ENCODE assay signal across 13 cellular contexts in the genomic region with DNA sequence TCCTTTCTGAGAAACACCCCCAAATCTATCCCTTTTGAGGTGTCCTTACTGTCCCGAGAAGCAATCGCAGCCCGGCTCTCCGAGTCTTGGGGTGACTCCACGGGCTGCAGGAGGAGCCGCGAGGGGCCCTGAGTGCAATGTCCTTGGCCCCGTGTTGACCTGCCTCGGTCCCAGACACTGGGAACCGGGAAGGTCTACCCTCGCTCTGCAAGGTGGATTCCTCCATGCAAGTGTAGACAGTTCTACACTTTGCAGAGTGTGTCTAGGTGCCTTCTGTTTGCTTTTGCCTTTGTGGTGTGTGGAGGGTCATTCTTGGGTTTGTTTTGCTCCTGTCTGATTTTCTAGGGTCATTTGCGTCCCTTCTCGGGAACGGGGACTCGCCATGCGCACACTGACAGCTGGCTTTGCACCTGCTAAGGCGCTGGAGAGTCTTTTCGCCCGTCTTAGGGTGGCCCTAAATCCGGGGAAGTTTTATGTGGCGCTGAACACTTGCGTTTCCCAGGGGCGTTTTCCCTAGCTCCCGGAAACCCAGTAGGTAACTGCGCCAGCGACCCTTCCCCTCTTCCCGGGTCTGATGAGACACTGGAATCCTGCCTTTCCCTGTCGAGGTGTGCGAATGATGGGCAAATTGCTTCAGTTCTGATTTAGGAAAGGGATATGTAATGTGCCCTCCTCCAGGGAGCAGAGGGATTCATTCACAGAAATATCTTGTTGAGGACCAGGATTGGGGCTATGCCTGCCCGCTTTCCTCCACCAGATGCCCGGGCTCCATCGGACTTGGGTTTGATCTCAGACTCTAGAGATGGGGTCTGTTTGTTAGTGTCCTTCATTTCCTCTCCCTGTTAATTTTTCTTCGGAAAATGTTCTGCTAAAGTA. TPM values are rescaled to one million over a fixed set of nuclear protein-coding genes. Genes with fewer than 3 reads are reported as not detected.
DNase-seq lines count a peak whose midpoint lies in the region; ATAC-seq and TF ChIP-seq lines count a peak whose summit lies in the region.
"Had no signal": no experiment of that assay in that cellular context is flagged by ENCODE, and none has a peak within 500 bp of the region (broad histone marks: within the 10 kb centered on the region; RNA-seq: fewer than 3 reads in every experiment).

No MANE protein-coding gene starts in this region.

- TF ChIP-seq CTCF in GM10266 (IDR thresholded peaks at IDR 0.05; ENCODE audit: control insufficient read depth, insufficient read depth, low read depth, missing control alignments) (no peak), osteocyte (IDR thresholded peaks at IDR 0.05) (no peak)

- peak overlapping the region; percentile 71 for H3K4me3 ChIP-seq in NT2/D1 (ENCODE audit: insufficient read length, low read depth)

- POLR2A ChIA-PET in T-cell (lab: Charles Lee), result no interaction called here

- H3K36me3 Mint-ChIP-seq in osteocyte (ENCODE audit: unreplicated experiment) (no peaks in the 10 kb centered on the region), T-cell (no peaks in the 10 kb centered on the region)
- H3K36me3 Mint-ChIP-seq: CD4-positive, alpha-beta memory T cell had no signal

- H3K4me1 ChIP-seq in NT2/D1 (ENCODE audit: insufficient read depth, insufficient read length), result no peaks in the 10 kb centered on the region

- H3K9me3 ChIP-seq in NT2/D1 (ENCODE audit: insufficient read depth, low read length), result no peaks in the 10 kb centered on the region

- no peaks in the 10 kb centered on the region for H3K9me3 Mint-ChIP-seq in osteocyte (ENCODE audit: unreplicated experiment)
- H3K9me3 Mint-ChIP-seq in T-cell, result peaks cover 0 to 4% (median 3%) of the 10 kb centered on the region in 3 donors

- ATAC-seq in left cardiac atrium (peak; percentile 12 to 40), GM21528 (IDR thresholded peaks at IDR 0.05; ENCODE audit: low FRiP score, unreplicated experiment) (no peak), GM21737 (IDR thresholded peaks at IDR 0.05; ENCODE audit: unreplicated experiment) (no peak), T-cell (replicated peaks in 1 of 4) (no peak)

- H3K27me3 Mint-ChIP-seq in osteocyte (ENCODE audit: unreplicated experiment), result peaks cover 62% of the 10 kb centered on the region
- H3K27me3 Mint-ChIP-seq in T-cell, result peaks cover 33 to 43% of the 10 kb centered on the region in 2 donors

- peak overlapping the region; percentile 79 for H3K9ac ChIP-seq in NT2/D1 (ENCODE audit: insufficient read length, low read depth)

- intact Hi-C loops in left cardiac atrium (cut with DNase I), result no loop called here

- DNase-seq in GM10266 (ENCODE audit: extremely low spot score), result peak; percentile 23
- no peak for DNase-seq in NT2/D1 (ENCODE audit: low read depth, low spot score)
- DNase-seq in left cardiac atrium, result no peak
- no peak for DNase-seq in osteocyte (ENCODE audit: extremely low spot score, unreplicated experiment)
- DNase-seq in hippocampal formation (lab: John Stamatoyannopoulos, UW), result no peak
- no peak for DNase-seq in T-cell
- DNase-seq: activated CD4-positive, alpha-beta T cell treated with anti-CD3 and anti-CD28 coated beads for 1 hour; activated naive CD4-positive, alpha-beta T cell; effector memory CD4-positive, alpha-beta T cell; RPMI8226 had no signal

- peaks cover 7% of the 10 kb centered on the region for H3K4me1 Mint-ChIP-seq in osteocyte (ENCODE audit: unreplicated experiment)
- peaks cover 0 to 4% (median 0%) of the 10 kb centered on the region in 3 donors for H3K4me1 Mint-ChIP-seq in T-cell

- H3K36me3 ChIP-seq in NT2/D1 (ENCODE audit: insufficient read depth, insufficient read length, low read length), result no peaks in the 10 kb centered on the region

- H3K27ac Mint-ChIP-seq in osteocyte (ENCODE audit: unreplicated experiment), result no peak overlapping the region
- no peak overlapping the region for H3K27ac Mint-ChIP-seq in T-cell
- H3K27ac Mint-ChIP-seq: CD4-positive, alpha-beta memory T cell had no signal

- peak overlapping the region; percentile 57 for H3K4me3 Mint-ChIP-seq in osteocyte (ENCODE audit: unreplicated experiment)
- H3K4me3 Mint-ChIP-seq in T-cell, result no peak overlapping the region
- H3K4me3 Mint-ChIP-seq: CD4-positive, alpha-beta memory T cell had no signal

- H3K27me3 ChIP-seq in NT2/D1 (ENCODE audit: insufficient read depth, insufficient read length), result peaks cover 38% of the 10 kb centered on the region

- CTCF ChIA-PET in T-cell (lab: Charles Lee), result no interaction called here

RNA-seq across cellular contexts. Expression of a gene that starts 0.8 kb away (rescaled TPM):
- total RNA-seq in left cardiac atrium (under 1 TPM; 0.10 to 0.38 TPM), osteocyte (not detected in 2 replicates), T-cell (not detected)
- total RNA-seq: CD4-positive, alpha-beta memory T cell had no signal

Comparison
In these comparisons a context has a peak if more than half of its experiments do, and no peak if none do; other contexts are left out.
1. ATAC-seq: peak in left cardiac atrium (2 of 2); none in GM21528 (single experiment), GM21737 (single experiment) and T-cell (0 of 4).